Comparison of ENCODE assay signal across 1 cellular context in the genomic region with DNA sequence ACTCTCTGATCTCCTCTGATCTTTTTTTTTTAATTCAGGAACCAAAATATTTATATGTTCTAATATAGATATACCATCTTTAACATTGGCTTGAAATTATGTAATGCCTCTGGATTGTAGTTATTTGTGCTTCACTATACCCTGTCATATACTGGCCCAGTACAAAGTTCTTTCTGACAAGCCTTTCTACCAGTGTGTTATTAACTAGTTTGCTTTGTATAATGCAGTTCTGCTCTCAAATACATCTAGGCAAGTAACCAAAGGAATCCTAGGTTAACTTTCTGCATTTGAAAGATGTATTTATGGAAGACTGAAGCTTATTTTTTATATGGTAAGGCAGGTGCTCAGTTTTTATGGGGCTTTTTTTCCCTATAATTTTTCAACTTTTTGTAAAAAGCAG.
TF ChIP-seq lines count a peak whose summit lies in the region.

No MANE protein-coding gene starts in this region.

TF ChIP-seq in HepG2, 621 proteins besides CTCF, POLR2A, EP300 and RAD21 (continued from another document):
- TF ChIP-seq, protein P1, sequence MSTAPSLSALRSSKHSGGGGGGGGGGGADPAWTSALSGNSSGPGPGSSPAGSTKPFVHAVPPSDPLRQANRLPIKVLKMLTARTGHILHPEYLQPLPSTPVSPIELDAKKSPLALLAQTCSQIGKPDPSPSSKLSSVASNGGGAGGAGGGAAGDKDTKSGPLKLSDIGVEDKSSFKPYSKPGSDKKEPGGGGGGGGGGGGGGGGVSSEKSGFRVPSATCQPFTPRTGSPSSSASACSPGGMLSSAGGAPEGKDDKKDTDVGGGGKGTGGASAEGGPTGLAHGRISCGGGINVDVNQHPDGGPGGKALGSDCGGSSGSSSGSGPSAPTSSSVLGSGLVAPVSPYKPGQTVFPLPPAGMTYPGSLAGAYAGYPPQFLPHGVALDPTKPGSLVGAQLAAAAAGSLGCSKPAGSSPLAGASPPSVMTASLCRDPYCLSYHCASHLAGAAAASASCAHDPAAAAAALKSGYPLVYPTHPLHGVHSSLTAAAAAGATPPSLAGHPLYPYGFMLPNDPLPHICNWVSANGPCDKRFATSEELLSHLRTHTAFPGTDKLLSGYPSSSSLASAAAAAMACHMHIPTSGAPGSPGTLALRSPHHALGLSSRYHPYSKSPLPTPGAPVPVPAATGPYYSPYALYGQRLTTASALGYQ (CRISPR knock-in tag; IDR thresholded peaks at IDR 0.05) = no peak
- TF ChIP-seq RXRB (CRISPR knock-in tag; IDR thresholded peaks at IDR 0.05; ENCODE audit: borderline replicate concordance) = no peak
- TF ChIP-seq, protein P2, sequence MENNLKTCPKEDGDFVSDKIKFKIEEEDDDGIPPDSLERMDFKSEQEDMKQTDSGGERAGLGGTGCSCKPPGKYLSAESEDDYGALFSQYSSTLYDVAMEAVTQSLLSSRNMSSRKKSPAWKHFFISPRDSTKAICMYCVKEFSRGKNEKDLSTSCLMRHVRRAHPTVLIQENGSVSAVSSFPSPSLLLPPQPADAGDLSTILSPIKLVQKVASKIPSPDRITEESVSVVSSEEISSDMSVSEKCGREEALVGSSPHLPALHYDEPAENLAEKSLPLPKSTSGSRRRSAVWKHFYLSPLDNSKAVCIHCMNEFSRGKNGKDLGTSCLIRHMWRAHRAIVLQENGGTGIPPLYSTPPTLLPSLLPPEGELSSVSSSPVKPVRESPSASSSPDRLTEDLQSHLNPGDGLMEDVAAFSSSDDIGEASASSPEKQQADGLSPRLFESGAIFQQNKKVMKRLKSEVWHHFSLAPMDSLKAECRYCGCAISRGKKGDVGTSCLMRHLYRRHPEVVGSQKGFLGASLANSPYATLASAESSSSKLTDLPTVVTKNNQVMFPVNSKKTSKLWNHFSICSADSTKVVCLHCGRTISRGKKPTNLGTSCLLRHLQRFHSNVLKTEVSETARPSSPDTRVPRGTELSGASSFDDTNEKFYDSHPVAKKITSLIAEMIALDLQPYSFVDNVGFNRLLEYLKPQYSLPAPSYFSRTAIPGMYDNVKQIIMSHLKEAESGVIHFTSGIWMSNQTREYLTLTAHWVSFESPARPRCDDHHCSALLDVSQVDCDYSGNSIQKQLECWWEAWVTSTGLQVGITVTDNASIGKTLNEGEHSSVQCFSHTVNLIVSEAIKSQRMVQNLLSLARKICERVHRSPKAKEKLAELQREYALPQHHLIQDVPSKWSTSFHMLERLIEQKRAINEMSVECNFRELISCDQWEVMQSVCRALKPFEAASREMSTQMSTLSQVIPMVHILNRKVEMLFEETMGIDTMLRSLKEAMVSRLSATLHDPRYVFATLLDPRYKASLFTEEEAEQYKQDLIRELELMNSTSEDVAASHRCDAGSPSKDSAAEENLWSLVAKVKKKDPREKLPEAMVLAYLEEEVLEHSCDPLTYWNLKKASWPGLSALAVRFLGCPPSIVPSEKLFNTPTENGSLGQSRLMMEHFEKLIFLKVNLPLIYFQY (CRISPR knock-in tag; IDR thresholded peaks at IDR 0.05; ENCODE audit: borderline replicate concordance) = peak; percentile 40; the same call in 1 of the 2 replicates
- TF ChIP-seq GATAD2A (CRISPR knock-in tag; IDR thresholded peaks at IDR 0.05) = peak; percentile 66
- TF ChIP-seq RCOR2 (CRISPR knock-in tag; IDR thresholded peaks at IDR 0.05) = 0 out of 2 replicates have a peak, but pooled peaks have one; percentile 20
- TF ChIP-seq PHF5A (CRISPR knock-in tag; IDR thresholded peaks at IDR 0.05; ENCODE audit: low read depth, unreplicated experiment) = peak; percentile 32
- no peak for TF ChIP-seq SP140L (CRISPR knock-in tag; IDR thresholded peaks at IDR 0.05; ENCODE audit: borderline replicate concordance)
TF ChIP-seq in HepG2: peak in this region for 20.
